Comparison of ENCODE assay signal across 1 cellular context in the genomic region with DNA sequence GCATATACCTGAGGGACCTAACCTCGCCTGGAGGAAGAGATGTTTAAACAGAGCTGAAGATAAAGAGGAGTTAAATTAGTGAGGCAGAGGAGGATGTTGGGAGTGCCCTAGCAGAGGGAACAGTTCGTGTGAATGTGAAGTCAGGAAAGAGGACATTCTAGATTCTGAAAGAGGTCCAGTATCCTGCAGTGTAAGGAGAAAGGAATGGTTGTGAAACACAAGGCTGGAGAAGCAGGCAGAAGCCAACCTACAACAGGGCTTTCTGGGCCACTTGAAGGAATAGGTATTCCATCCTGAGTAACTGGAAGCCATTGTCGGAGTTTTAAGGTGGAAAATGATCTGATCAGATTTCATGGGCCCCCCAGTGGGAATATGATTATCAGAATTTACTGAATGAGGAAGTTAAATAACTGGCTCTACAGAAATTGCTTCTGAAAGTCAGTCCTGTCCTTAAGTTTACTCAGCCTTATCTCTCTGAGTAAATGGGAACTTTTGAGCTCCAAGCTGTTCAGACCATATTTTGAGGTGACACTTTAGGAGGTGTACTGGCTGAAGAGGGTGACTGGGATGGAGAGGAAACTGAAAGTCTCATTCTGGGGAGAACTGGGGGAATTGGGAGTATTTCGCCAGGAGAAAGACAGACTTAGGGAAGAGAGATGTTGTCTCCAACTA.
TF ChIP-seq lines count a peak whose summit lies in the region.

No MANE protein-coding gene starts in this region.

TF ChIP-seq in endothelial cell of umbilical vein, 7 proteins besides CTCF, POLR2A, EP300 and RAD21 (continued from another document):
- no peak for TF ChIP-seq EZH2 (IDR thresholded peaks at IDR 0.05; ENCODE audit: borderline replicate concordance, low read depth, low read length, severe bottlenecking)
